25 cellular contexts compared by ENCODE assay signal in the genomic region with DNA sequence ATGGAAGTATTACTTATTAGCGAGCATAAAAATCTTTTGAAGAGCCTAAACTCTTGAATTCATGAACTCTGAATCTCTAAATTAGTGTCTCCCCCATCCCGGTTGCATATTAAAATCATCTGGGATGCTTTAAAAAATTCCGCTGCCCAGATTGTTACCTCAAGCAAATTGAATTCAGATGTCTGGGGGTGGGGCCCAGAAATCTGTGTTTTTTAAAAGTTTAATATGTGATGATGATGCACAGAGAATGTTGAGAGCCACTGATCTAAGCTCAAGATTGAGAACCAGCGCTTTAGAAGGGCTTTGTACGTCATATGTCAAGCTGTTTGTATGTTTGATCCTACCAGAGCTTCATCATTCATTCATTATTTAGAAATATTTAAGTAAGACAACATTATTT.
"Had no signal": no experiment of that assay in that cellular context is flagged by ENCODE, and none has a peak within 500 bp of the region (broad histone marks: within the 10 kb centered on the region; RNA-seq: fewer than 3 reads in every experiment).

No MANE protein-coding gene starts in this region.

- DNase-seq: activated CD4-positive, alpha-beta memory T cell treated with anti-CD3 and anti-CD28 coated beads, Interleukin-2, amount 10 ng/mL, durations not matched to agents 7 days and 5 days; activated CD4-positive, alpha-beta T cell treated with anti-CD3 and anti-CD28 coated beads for 1 hour; activated CD4-positive, alpha-beta T cell treated with anti-CD3 and anti-CD28 coated beads for 4 hours; activated CD4-positive, alpha-beta T cell treated with anti-CD3 and anti-CD28 coated beads, Interleukin-2, amount 10 ng/mL, durations not matched to agents 7 days and 5 days; activated CD4-positive, alpha-beta T cell treated with anti-CD3 and anti-CD28 coated beads, Interleukin-2, amount 50 U/mL, for 4 hours; activated CD8-positive, alpha-beta memory T cell treated with anti-CD3 and anti-CD28 coated beads, Interleukin-2, amount 50 U/mL, for 48 hours; activated gamma-delta T cell; activated naive CD4-positive, alpha-beta T cell; activated naive CD4-positive, alpha-beta T cell treated with anti-CD3 and anti-CD28 coated beads, Interleukin-2, amount 10 ng/mL, durations not matched to agents 7 days and 5 days; activated naive CD8-positive, alpha-beta T cell treated with anti-CD3 and anti-CD28 coated beads, Interleukin-2, amount 10 ng/mL, durations not matched to agents 7 days and 5 days; activated T-cell treated with anti-CD3 and anti-CD28 coated beads for 4 hours; activated T-cell treated with anti-CD3 and anti-CD28 coated beads, Interleukin-2, amount 50 U/mL, for 24 hours; activated T-cell treated with anti-CD3 and anti-CD28 coated beads, Interleukin-2, amount 50 U/mL, for 72 hours; brain microvascular endothelial cell; dorsolateral prefrontal cortex; effector memory CD4-positive, alpha-beta T cell; endodermal cell; head of caudate nucleus; T-helper 2 cell had no signal

- H3K27me3 Mint-ChIP-seq: activated CD4-positive, alpha-beta memory T cell treated with anti-CD3 and anti-CD28 coated beads, Interleukin-2, amount 10 ng/mL, durations not matched to agents 7 days and 5 days; activated CD4-positive, alpha-beta T cell treated with anti-CD3 and anti-CD28 coated beads, Interleukin-2, amount 10 ng/mL, durations not matched to agents 7 days and 5 days; activated naive CD4-positive, alpha-beta T cell treated with anti-CD3 and anti-CD28 coated beads, Interleukin-2, amount 10 ng/mL, durations not matched to agents 7 days and 5 days; activated naive CD8-positive, alpha-beta T cell treated with anti-CD3 and anti-CD28 coated beads, Interleukin-2, amount 10 ng/mL, durations not matched to agents 7 days and 5 days; activated T-cell treated with anti-CD3 and anti-CD28 coated beads, Interleukin-2, amount 50 U/mL, for 24 hours; central memory CD8-positive, alpha-beta T cell; dendritic cell treated with granulocyte-macrophage colony-stimulating factor and Interleukin-4, amounts not matched to agents 40 ng/mL and 50 ng/mL, for 4 days had no signal

- H3K36me3 Mint-ChIP-seq: activated naive CD4-positive, alpha-beta T cell treated with anti-CD3 and anti-CD28 coated beads, Interleukin-2, amount 10 ng/mL, durations not matched to agents 7 days and 5 days; activated naive CD4-positive, alpha-beta T cell treated with anti-CD3 and anti-CD28 coated beads, Interleukin-2, amount 50 U/mL, for 72 hours; activated naive CD8-positive, alpha-beta T cell treated with anti-CD3 and anti-CD28 coated beads, Interleukin-2, amount 10 ng/mL, durations not matched to agents 7 days and 5 days had no signal

- H3K4me1 Mint-ChIP-seq: activated CD4-positive, alpha-beta memory T cell treated with anti-CD3 and anti-CD28 coated beads, Interleukin-2, amount 10 ng/mL, durations not matched to agents 7 days and 5 days; activated CD4-positive, alpha-beta T cell treated with anti-CD3 and anti-CD28 coated beads, Interleukin-2, amount 10 ng/mL, durations not matched to agents 7 days and 5 days; activated naive CD4-positive, alpha-beta T cell treated with anti-CD3 and anti-CD28 coated beads, Interleukin-2, amount 10 ng/mL, durations not matched to agents 7 days and 5 days; activated naive CD8-positive, alpha-beta T cell treated with anti-CD3 and anti-CD28 coated beads, Interleukin-2, amount 10 ng/mL, durations not matched to agents 7 days and 5 days; central memory CD8-positive, alpha-beta T cell had no signal

- H3K27ac Mint-ChIP-seq: activated CD4-positive, alpha-beta memory T cell treated with anti-CD3 and anti-CD28 coated beads, Interleukin-2, amount 10 ng/mL, durations not matched to agents 7 days and 5 days; activated CD4-positive, alpha-beta T cell treated with anti-CD3 and anti-CD28 coated beads, Interleukin-2, amount 10 ng/mL, durations not matched to agents 7 days and 5 days; activated naive CD4-positive, alpha-beta T cell treated with anti-CD3 and anti-CD28 coated beads, Interleukin-2, amount 10 ng/mL, durations not matched to agents 7 days and 5 days; activated naive CD4-positive, alpha-beta T cell treated with anti-CD3 and anti-CD28 coated beads, Interleukin-2, amount 50 U/mL, for 72 hours; activated naive CD8-positive, alpha-beta T cell treated with anti-CD3 and anti-CD28 coated beads, Interleukin-2, amount 10 ng/mL, durations not matched to agents 7 days and 5 days; activated T-cell treated with anti-CD3 and anti-CD28 coated beads, Interleukin-2, amount 50 U/mL, for 24 hours; activated T-cell treated with anti-CD3 and anti-CD28 coated beads, Interleukin-2, amount 50 U/mL, for 72 hours; dendritic cell treated with granulocyte-macrophage colony-stimulating factor and Interleukin-4, amounts not matched to agents 40 ng/mL and 50 ng/mL, for 4 days; endodermal cell; WTC11 had no signal

- H3K4me3 ChIP-seq: coronary artery, dorsolateral prefrontal cortex, esophagus muscularis mucosa had no signal

- H3K4me3 Mint-ChIP-seq: activated CD4-positive, alpha-beta memory T cell treated with anti-CD3 and anti-CD28 coated beads, Interleukin-2, amount 10 ng/mL, durations not matched to agents 7 days and 5 days; activated CD4-positive, alpha-beta T cell treated with anti-CD3 and anti-CD28 coated beads, Interleukin-2, amount 10 ng/mL, durations not matched to agents 7 days and 5 days; activated naive CD4-positive, alpha-beta T cell treated with anti-CD3 and anti-CD28 coated beads, Interleukin-2, amount 10 ng/mL, durations not matched to agents 7 days and 5 days; activated naive CD8-positive, alpha-beta T cell treated with anti-CD3 and anti-CD28 coated beads, Interleukin-2, amount 10 ng/mL, durations not matched to agents 7 days and 5 days; activated T-cell treated with anti-CD3 and anti-CD28 coated beads, Interleukin-2, amount 50 U/mL, for 24 hours; activated T-cell treated with anti-CD3 and anti-CD28 coated beads, Interleukin-2, amount 50 U/mL, for 72 hours; central memory CD8-positive, alpha-beta T cell; dendritic cell treated with granulocyte-macrophage colony-stimulating factor and Interleukin-4, amounts not matched to agents 40 ng/mL and 50 ng/mL, for 4 days; endodermal cell; WTC11 had no signal
